ENCODE assay signal across 2 cellular contexts in genomic region chr1:151859814-151860405, GRCh38.
A peak's percentile ranks its signal among the peaks of the same experiment; 100 is the strongest.
TF ChIP-seq lines count a peak whose summit lies in the region.

No MANE protein-coding gene starts in this region.

TF ChIP-seq in IMR-90, 13 proteins besides CTCF, POLR2A, EP300 and RAD21:
- TF ChIP-seq BHLHE40 (IDR thresholded peaks at IDR 0.05; ENCODE audit: low read depth, low read length) (no peak), SMC3 (IDR thresholded peaks at IDR 0.05; ENCODE audit: low read depth, low read length) (no peak), MAFK (IDR thresholded peaks at IDR 0.05; ENCODE audit: low read depth, low read length) (no peak), USF2 (IDR thresholded peaks at IDR 0.05; ENCODE audit: low read depth, low read length) (no peak), CEBPB (IDR thresholded peaks at IDR 0.05; ENCODE audit: low read depth, low read length) (no peak), MXI1 (IDR thresholded peaks at IDR 0.05; ENCODE audit: borderline replicate concordance, low read depth, low read length) (no peak), ELK1 (IDR thresholded peaks at IDR 0.05; ENCODE audit: borderline replicate concordance, low read depth, low read length) (no peak), RFX5 (IDR thresholded peaks at IDR 0.05; ENCODE audit: low read depth, low read length) (no peak), FOS (IDR thresholded peaks at IDR 0.05; ENCODE audit: low read depth, low read length) (no peak), CHD1 (IDR thresholded peaks at IDR 0.05; ENCODE audit: low read depth, low read length) (no peak), RCOR1 (IDR thresholded peaks at IDR 0.05; ENCODE audit: insufficient replicate concordance, low read length) (no peak), NFE2L2 (IDR thresholded peaks at IDR 0.05; ENCODE audit: low read depth, low read length) (no peak)

TF ChIP-seq in GM12878, 131 proteins besides CTCF, POLR2A, EP300 and RAD21:
- peak; percentile 25; the same call in 1 of the 2 replicates for TF ChIP-seq ZNF687 (IDR thresholded peaks at IDR 0.05)
- TF ChIP-seq BHLHE40 (IDR thresholded peaks at IDR 0.05; ENCODE audit: borderline replicate concordance in 1 of 2, low read depth in 2 of 2, low read length in 1 of 2) = peak; percentile 79 to 90
- peak; percentile 21; the same call in 1 of the 2 replicates for TF ChIP-seq RUNX3 (IDR thresholded peaks at IDR 0.05; ENCODE audit: low read length)
- TF ChIP-seq MTA3 (IDR thresholded peaks at IDR 0.05; ENCODE audit: borderline replicate concordance, low read length) = no peak
- TF ChIP-seq STAT3 (IDR thresholded peaks at IDR 0.05; ENCODE audit: low read depth, low read length) = no peak
- peak in 1 of 2 experiments; percentile 19; a peak in 1 of 4 replicates for TF ChIP-seq IKZF2 (IDR thresholded peaks at IDR 0.05)
- peak; percentile 53; the same call in 1 of the 2 replicates for TF ChIP-seq IKZF1 (conservative IDR thresholded peaks at IDR 0.05)
- no peak for TF ChIP-seq CREB1 (IDR thresholded peaks at IDR 0.05; ENCODE audit: low read depth)
- no peak for TF ChIP-seq RCOR1 (conservative IDR thresholded peaks at IDR 0.05; ENCODE audit: low read depth, low read length)
- TF ChIP-seq BMI1 (IDR thresholded peaks at IDR 0.05; ENCODE audit: borderline replicate concordance) = no peak
- TF ChIP-seq SPI1 (IDR thresholded peaks at IDR 0.05; ENCODE audit: borderline replicate concordance, insufficient read depth, low read depth, low read length) = peak; percentile 56; the same call in 1 of the 2 replicates
- TF ChIP-seq TCF12 (IDR thresholded peaks at IDR 0.05; ENCODE audit: low read depth, low read length) = peak; percentile 66; the same call in 1 of the 2 replicates
- peak; percentile 47; the same call in 1 of the 2 replicates for TF ChIP-seq DPF2 (IDR thresholded peaks at IDR 0.05)
